1 cellular context compared by ENCODE assay signal in the genomic region with DNA sequence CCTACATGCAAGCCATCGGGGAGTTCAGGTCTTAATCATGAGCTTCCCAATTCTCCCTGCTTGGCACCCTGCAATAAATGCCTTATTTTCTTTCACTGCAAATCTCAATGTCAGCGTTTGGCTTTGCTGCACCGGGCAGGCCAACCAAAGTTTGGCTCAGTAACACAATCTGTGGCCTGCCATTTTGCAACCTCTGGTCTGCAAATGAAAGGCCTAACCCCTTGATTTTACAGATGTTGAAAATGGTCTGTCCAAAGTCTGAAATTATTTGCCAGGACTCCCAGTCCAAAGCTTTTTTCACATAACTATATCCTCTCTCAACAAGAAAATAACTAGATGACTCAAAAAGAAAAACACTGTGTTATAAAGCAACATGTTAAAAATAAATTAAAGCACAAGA.
TF ChIP-seq lines count a peak whose summit lies in the region.

No MANE protein-coding gene starts in this region.

TF ChIP-seq in GM23338, 12 proteins besides CTCF, POLR2A, EP300 and RAD21 (continued from another document):
- TF ChIP-seq REST (IDR thresholded peaks at IDR 0.05; ENCODE audit: unreplicated experiment) (no peak), ZNF331 (CRISPR knock-in tag; IDR thresholded peaks at IDR 0.05; ENCODE audit: low read depth) (no peak), STAT1 (IDR thresholded peaks at IDR 0.05; ENCODE audit: unreplicated experiment) (no peak), NANOG (IDR thresholded peaks at IDR 0.05; ENCODE audit: borderline replicate concordance) (no peak), POLR2AphosphoS5 (IDR thresholded peaks at IDR 0.05; ENCODE audit: low read depth) (no peak), ZNF462 (CRISPR knock-in tag; IDR thresholded peaks at IDR 0.05) (no peak), CREB1 (CRISPR knock-in tag; IDR thresholded peaks at IDR 0.05; ENCODE audit: low read depth) (no peak)
